Comparison of ENCODE assay signal across 18 cellular contexts in genomic region chr20:25459916-25460590, GRCh38.
"Had no signal": no experiment of that assay in that cellular context is flagged by ENCODE, and none has a peak within 500 bp of the region (broad histone marks: within the 10 kb centered on the region; RNA-seq: fewer than 3 reads in every experiment).

No MANE protein-coding gene starts in this region.

- H3K4me3 Mint-ChIP-seq: effector memory CD8-positive, alpha-beta T cell; naive B cell; nephron; stimulated activated memory B cell treated with anti-CD40 and anti-IgM and Interleukin-4, amounts not matched to agents 10 μg/mL and 1 μg/mL and 100 μg/mL, for 72 hours; stimulated activated naive CD8-positive, alpha-beta T cell treated with anti-CD3 and anti-CD28 coated beads, Interleukin-15, amount 100 ng/mL, for 72 hours had no signal

- H3K27me3 Mint-ChIP-seq: stimulated activated naive CD8-positive, alpha-beta T cell treated with anti-CD3 and anti-CD28 coated beads, Interleukin-15, amount 100 ng/mL, for 72 hours had no signal

- H3K36me3 Mint-ChIP-seq: naive B cell; stimulated activated memory B cell treated with anti-CD40 and anti-IgM and Interleukin-4, amounts not matched to agents 10 μg/mL and 1 μg/mL and 100 μg/mL, for 72 hours had no signal

- H3K27ac Mint-ChIP-seq: effector memory CD8-positive, alpha-beta T cell; naive B cell; nephron; stimulated activated memory B cell treated with anti-CD40 and anti-IgM and Interleukin-4, amounts not matched to agents 10 μg/mL and 1 μg/mL and 100 μg/mL, for 72 hours had no signal

- H3K9me3 Mint-ChIP-seq: effector memory CD8-positive, alpha-beta T cell; naive B cell; nephron; stimulated activated memory B cell treated with anti-CD40 and anti-IgM and Interleukin-4, amounts not matched to agents 10 μg/mL and 1 μg/mL and 100 μg/mL, for 72 hours; stimulated activated naive CD8-positive, alpha-beta T cell treated with anti-CD3 and anti-CD28 coated beads, Interleukin-15, amount 100 ng/mL, for 72 hours had no signal

- ATAC-seq: effector memory CD8-positive, alpha-beta T cell; gastroesophageal sphincter; left lung; lower lobe of right lung; sciatic nerve had no signal

- H3K4me1 Mint-ChIP-seq: naive B cell; nephron; stimulated activated naive CD8-positive, alpha-beta T cell treated with anti-CD3 and anti-CD28 coated beads, Interleukin-15, amount 100 ng/mL, for 72 hours had no signal

- DNase-seq: effector memory CD8-positive, alpha-beta T cell; esophagus squamous epithelium; foreskin fibroblast; glutamatergic neuron; lower lobe of right lung; mesenchymal stem cell; naive B cell; stimulated activated CD4-positive, alpha-beta T cell treated with anti-CD3 and anti-CD28 coated beads, Interleukin-15, amount 100 ng/mL, for 24 hours; stimulated activated CD4-positive, alpha-beta T cell treated with anti-CD3 and anti-CD28 coated beads, Interleukin-1b, Interleukin-23, amount 100 ng/mL, for 48 hours; stimulated activated CD4-positive, alpha-beta T cell treated with anti-CD3 and anti-CD28 coated beads, Interleukin-4, amount 100 ng/mL, for 24 hours; stimulated activated naive CD8-positive, alpha-beta T cell treated with anti-CD3 and anti-CD28 coated beads, Interleukin-15, amount 100 ng/mL, for 72 hours; substantia nigra; transverse colon had no signal
